11 cellular contexts compared by ENCODE assay signal in the genomic region with DNA sequence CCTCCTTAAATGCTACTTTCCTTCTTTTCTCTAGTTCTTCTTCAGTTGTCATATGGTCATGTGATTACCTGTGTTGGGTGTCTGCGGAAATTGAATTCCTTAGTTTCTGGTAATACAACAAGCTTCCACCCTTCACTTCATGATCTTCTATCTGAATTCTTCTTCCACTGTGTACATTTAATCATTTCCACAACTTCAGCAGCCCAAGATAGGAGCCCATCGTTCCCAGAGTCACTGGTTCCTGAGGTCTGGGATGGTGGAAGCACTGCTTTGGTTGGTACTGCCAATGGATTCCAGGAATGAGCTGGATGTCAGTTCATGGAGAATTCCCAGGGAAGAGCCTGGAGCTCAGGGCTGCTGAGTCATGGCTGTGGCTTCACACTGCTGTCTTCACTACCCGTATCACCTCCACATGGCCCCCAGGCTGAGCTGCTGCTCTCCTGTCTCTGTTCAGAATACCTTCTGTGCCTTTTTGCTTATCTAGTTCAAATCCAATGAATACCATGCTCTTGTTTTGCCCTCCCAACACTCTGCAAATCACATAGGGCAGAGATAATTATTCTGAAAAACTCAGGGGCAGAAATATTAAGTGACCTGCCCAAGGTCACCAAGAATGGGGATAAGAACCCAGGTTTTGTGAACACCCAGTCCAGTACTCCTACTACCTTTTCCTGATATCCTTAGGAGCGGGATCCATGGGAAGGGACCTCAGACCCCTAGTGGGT.
DNase-seq lines count a peak whose midpoint lies in the region; ATAC-seq and TF ChIP-seq lines count a peak whose summit lies in the region.
"Had no signal": no experiment of that assay in that cellular context is flagged by ENCODE, and none has a peak within 500 bp of the region (broad histone marks: within the 10 kb centered on the region; RNA-seq: fewer than 3 reads in every experiment).

No MANE protein-coding gene starts in this region.

- H3K36me3 ChIP-seq in tibial nerve, result peaks cover 0 to 34% (median 0%) of the 10 kb centered on the region in 3 donors
- H3K36me3 ChIP-seq in PC-9 (ENCODE audit: low read depth), result peaks cover 7% of the 10 kb centered on the region; the same call in 1 of the 2 replicates

- CTCF ChIA-PET in activated CD4-positive, alpha-beta memory T cell treated with anti-CD3 and anti-CD28 coated beads, Interleukin-2, amount 10 ng/mL, durations not matched to agents 7 days and 5 days (lab: Charles Lee), result interaction anchor here (1.0 to 1.9 kb wide), 8 partner anchors 9 to 192 kb away, joined by 3 to 9 read pairs (median 6); partner anchors contain the start of gene RPL39L
- CTCF ChIA-PET in PC-9 (lab: Charles Lee), result no interaction called here

- H3K4me2 ChIP-seq in PC-9, result no peak overlapping the region

- H3K79me2 ChIP-seq in PC-9 (ENCODE audit: low read depth), result no peaks in the 10 kb centered on the region

- no peaks in the 10 kb centered on the region for H3K9me2 ChIP-seq in PC-9 (ENCODE audit: insufficient read depth)

- POLR2A ChIA-PET in activated CD4-positive, alpha-beta memory T cell treated with anti-CD3 and anti-CD28 coated beads, Interleukin-2, amount 10 ng/mL, durations not matched to agents 7 days and 5 days (lab: Charles Lee), result interaction anchor here (1.0 to 9.7 kb wide), 11 partner anchors 9 to 470 kb away, joined by 3 to 108 read pairs (median 5); partner anchors contain the start of genes EIF4A2 and ST6GAL1
- POLR2A ChIA-PET in PC-9 (lab: Charles Lee; ENCODE audit: unreplicated experiment), result no interaction called here

- H2AFZ ChIP-seq in PC-9, result no peak overlapping the region

- H3K36me3 Mint-ChIP-seq in activated T-cell treated with anti-CD3 and anti-CD28 coated beads, Interleukin-2, amount 50 U/mL, for 72 hours (ENCODE audit: insufficient read depth in 2 of 2), result peaks cover 33 to 55% of the 10 kb centered on the region in 2 donors
- H3K36me3 Mint-ChIP-seq in activated CD4-positive, alpha-beta memory T cell treated with anti-CD3 and anti-CD28 coated beads, Interleukin-2, amount 10 ng/mL, durations not matched to agents 7 days and 5 days (ENCODE audit: low read depth), result peaks cover 82% of the 10 kb centered on the region

- H3K4me1 ChIP-seq in tibial nerve (peaks cover 0 to 37% (median 17%) of the 10 kb centered on the region in 4 donors), PC-9 (replicated peaks; ENCODE audit: insufficient read depth) (no peaks in the 10 kb centered on the region)

- peak overlapping the region; percentile 75 to 84 for H3K4me3 Mint-ChIP-seq in activated T-cell treated with anti-CD3 and anti-CD28 coated beads, Interleukin-2, amount 50 U/mL, for 72 hours
- peak overlapping the region; percentile 44 for H3K4me3 Mint-ChIP-seq in activated CD4-positive, alpha-beta memory T cell treated with anti-CD3 and anti-CD28 coated beads, Interleukin-2, amount 10 ng/mL, durations not matched to agents 7 days and 5 days

- no peaks in the 10 kb centered on the region for H4K20me1 ChIP-seq in PC-9 (ENCODE audit: insufficient read depth)

- H3K27ac Mint-ChIP-seq in activated T-cell treated with anti-CD3 and anti-CD28 coated beads, Interleukin-2, amount 50 U/mL, for 72 hours, result peak overlapping the region; percentile 98
- H3K27ac Mint-ChIP-seq in activated CD4-positive, alpha-beta memory T cell treated with anti-CD3 and anti-CD28 coated beads, Interleukin-2, amount 10 ng/mL, durations not matched to agents 7 days and 5 days, result peak overlapping the region; percentile 98

- no peaks in the 10 kb centered on the region for H3F3A ChIP-seq in PC-9 (ENCODE audit: insufficient read depth, low read depth)

- TF ChIP-seq CTCF in tibial nerve (IDR thresholded peaks at IDR 0.05) (no peak), PC-9 (conservative IDR thresholded peaks at IDR 0.05) (no peak)

- BruUV-seq in PC-9 (replicated peaks; lab: Mats Ljungman, UMichigan), result no TSS peak

- H3K4me3 ChIP-seq in tibial nerve (no peak overlapping the region), PC-9 (no peak overlapping the region)

- H3K27me3 Mint-ChIP-seq in activated T-cell treated with anti-CD3 and anti-CD28 coated beads, Interleukin-2, amount 50 U/mL, for 72 hours (ENCODE audit: low read depth), result no peaks in the 10 kb centered on the region
- H3K27me3 Mint-ChIP-seq in activated CD4-positive, alpha-beta memory T cell treated with anti-CD3 and anti-CD28 coated beads, Interleukin-2, amount 10 ng/mL, durations not matched to agents 7 days and 5 days, result no peaks in the 10 kb centered on the region

- peak overlapping the region in 3 of 4 donors; percentile 1 to 61 (median 26) for H3K27ac ChIP-seq in tibial nerve
- no peak overlapping the region for H3K27ac ChIP-seq in PC-9

- TF ChIP-seq EP300 in tibial nerve (IDR thresholded peaks at IDR 0.05), result no peak

- peaks cover 78% of the 10 kb centered on the region for H3K4me1 Mint-ChIP-seq in activated T-cell treated with anti-CD3 and anti-CD28 coated beads, Interleukin-2, amount 50 U/mL, for 72 hours (ENCODE audit: low read depth)
- H3K4me1 Mint-ChIP-seq in activated CD4-positive, alpha-beta memory T cell treated with anti-CD3 and anti-CD28 coated beads, Interleukin-2, amount 10 ng/mL, durations not matched to agents 7 days and 5 days, result peaks cover 73% of the 10 kb centered on the region

- TF ChIP-seq POLR2A in tibial nerve (IDR thresholded peaks at IDR 0.05), result no peak

- H3K9me3 ChIP-seq in tibial nerve (peaks cover 0 to 6% (median 0%) of the 10 kb centered on the region in 4 donors), PC-9 (ENCODE audit: insufficient read depth, low read depth) (no peaks in the 10 kb centered on the region)

- no peaks in the 10 kb centered on the region for H3K27me3 ChIP-seq in tibial nerve
- no peaks in the 10 kb centered on the region for H3K27me3 ChIP-seq in PC-9 (ENCODE audit: insufficient read depth, low read depth)

- no peak for ATAC-seq in activated T-cell treated with anti-CD3 and anti-CD28 coated beads, Interleukin-2, amount 50 U/mL, for 72 hours (replicated peaks in 1 of 2)

- 77 to 93% methylated on average over 4 of the region's 4 CpGs for whole genome bisulfite sequencing in tibial nerve, 2 donors

- peaks cover 0 to 1% of the 10 kb centered on the region in 2 donors for H3K9me3 Mint-ChIP-seq in activated T-cell treated with anti-CD3 and anti-CD28 coated beads, Interleukin-2, amount 50 U/mL, for 72 hours
- H3K9me3 Mint-ChIP-seq in activated CD4-positive, alpha-beta memory T cell treated with anti-CD3 and anti-CD28 coated beads, Interleukin-2, amount 10 ng/mL, durations not matched to agents 7 days and 5 days, result peaks cover 8% of the 10 kb centered on the region

- intact Hi-C loops in PC-9 (cut with micrococcal nuclease; ENCODE audit: unreplicated experiment), result no loop called here

- no peak for DNase-seq in activated T-cell treated with anti-CD3 and anti-CD28 coated beads, Interleukin-2, amount 50 U/mL, for 72 hours
- DNase-seq in activated T-cell treated with anti-CD3 and anti-CD28 coated beads, Interleukin-2, amount 50 U/mL, for 48 hours, result no peak
- no peak for DNase-seq in activated CD4-positive, alpha-beta memory T cell treated with anti-CD3 and anti-CD28 coated beads, Interleukin-2, amount 10 ng/mL, durations not matched to agents 7 days and 5 days
- DNase-seq in iris pigment epithelial cell (ENCODE audit: low read depth) (peak; percentile 34), tibial nerve (ENCODE audit: low spot score in 2 of 2) (no peak), foreskin melanocyte (no peak), DMS114 treated with DMSO at 0.1 percent for 48 hours (lab: John Stamatoyannopoulos, UW; ENCODE audit: unreplicated experiment) (no peak), PC-9 (no peak)
- DNase-seq: erythroblast, NCI-H2171 treated with DMSO at 0.1 percent for 48 hours, nucleus accumbens had no signal
